In the genomic region with DNA sequence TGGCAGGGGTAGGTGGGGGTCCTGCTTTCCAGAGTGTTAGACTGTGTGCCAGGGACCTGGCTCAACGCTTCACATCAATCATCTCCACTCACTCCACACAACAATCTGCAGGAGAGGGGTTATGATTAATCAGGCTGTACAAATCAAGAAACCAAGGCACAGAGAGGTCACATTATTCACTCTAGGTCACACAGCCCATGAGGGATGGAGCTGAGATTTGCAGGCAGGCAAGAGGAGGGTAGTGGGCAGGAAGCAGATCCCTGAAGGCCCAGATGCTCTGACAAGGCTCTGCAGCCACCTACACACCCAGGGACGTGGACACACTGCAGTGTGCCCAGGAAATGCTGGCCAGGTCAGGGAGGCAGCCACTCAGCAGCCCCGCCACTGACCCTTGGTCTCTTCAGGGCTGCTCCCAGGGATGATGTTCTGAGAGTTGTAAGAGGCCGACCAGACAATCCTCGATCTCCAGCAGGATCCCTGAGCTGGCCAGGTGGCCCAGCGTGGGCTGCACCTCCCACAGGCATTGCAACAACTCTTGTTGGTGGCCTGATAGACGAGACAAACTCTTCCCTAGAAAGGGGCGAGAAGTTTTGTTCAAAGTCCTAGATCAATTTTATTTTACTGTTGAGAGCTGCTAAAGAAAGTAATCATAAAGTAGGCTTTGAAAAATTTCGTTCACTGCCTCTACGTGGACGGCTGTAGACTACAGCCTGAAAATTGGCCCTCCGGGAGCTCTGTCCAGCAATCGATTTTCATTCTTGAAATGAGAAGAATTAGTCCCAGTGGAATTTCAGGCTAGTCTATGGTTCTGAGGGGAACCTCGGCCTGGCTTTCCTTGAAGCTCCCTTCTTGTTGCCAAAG, we compare ENCODE assay signal across 1 cellular context.
TF ChIP-seq lines count a peak whose summit lies in the region.

No MANE protein-coding gene starts in this region.

TF ChIP-seq in H1, 55 proteins besides CTCF, POLR2A, EP300 and RAD21:
- TF ChIP-seq POLR2AphosphoS5 (IDR thresholded peaks at IDR 0.05; ENCODE audit: low read depth, low read length) (no peak), EZH2 (IDR thresholded peaks at IDR 0.05; ENCODE audit: low read depth, low read length, severe bottlenecking) (no peak), SUZ12 (IDR thresholded peaks at IDR 0.05; ENCODE audit: low read length) (no peak), TAF1 (IDR thresholded peaks at IDR 0.05; ENCODE audit: low read depth, low read length) (no peak), BCL11A (IDR thresholded peaks at IDR 0.05; ENCODE audit: low read depth in 2 of 2, low read length in 2 of 2) (no peak), TBP (IDR thresholded peaks at IDR 0.05; ENCODE audit: low read depth, low read length) (no peak), SIN3A (conservative IDR thresholded peaks at IDR 0.05 in 1 of 2, IDR thresholded peaks at IDR 0.05 in 1 of 2; ENCODE audit: low read depth in 1 of 2, low read length in 2 of 2) (no peak), YY1 (IDR thresholded peaks at IDR 0.05; ENCODE audit: low read depth, low read length) (no peak), NRF1 (IDR thresholded peaks at IDR 0.05; ENCODE audit: low read depth, low read length) (no peak), RNF2 (IDR thresholded peaks at IDR 0.05; ENCODE audit: borderline replicate concordance, low read depth, low read length, missing control alignments, poor library complexity, severe bottlenecking) (no peak), MAFK (IDR thresholded peaks at IDR 0.05; ENCODE audit: low read depth, low read length) (no peak), TEAD4 (IDR thresholded peaks at IDR 0.05; ENCODE audit: low read depth, low read length) (no peak), PHF8 (conservative IDR thresholded peaks at IDR 0.05; ENCODE audit: low read depth, low read length) (no peak), TAF7 (optimal IDR thresholded peaks at IDR 0.05; ENCODE audit: borderline replicate concordance, low read depth, low read length) (no peak), CBX8 (IDR thresholded peaks at IDR 0.05; ENCODE audit: borderline replicate concordance, low read depth, low read length) (no peak), SIX5 (IDR thresholded peaks at IDR 0.05; ENCODE audit: low read depth, low read length) (no peak), CHD1 (IDR thresholded peaks at IDR 0.05; ENCODE audit: low read depth, low read length) (no peak), CEBPB (IDR thresholded peaks at IDR 0.05; ENCODE audit: low read depth, low read length) (no peak), HDAC6 (IDR thresholded peaks at IDR 0.05; ENCODE audit: low read depth, low read length) (no peak), SRF (IDR thresholded peaks at IDR 0.05; ENCODE audit: low read depth, low read length) (no peak)
